In the genomic region with DNA sequence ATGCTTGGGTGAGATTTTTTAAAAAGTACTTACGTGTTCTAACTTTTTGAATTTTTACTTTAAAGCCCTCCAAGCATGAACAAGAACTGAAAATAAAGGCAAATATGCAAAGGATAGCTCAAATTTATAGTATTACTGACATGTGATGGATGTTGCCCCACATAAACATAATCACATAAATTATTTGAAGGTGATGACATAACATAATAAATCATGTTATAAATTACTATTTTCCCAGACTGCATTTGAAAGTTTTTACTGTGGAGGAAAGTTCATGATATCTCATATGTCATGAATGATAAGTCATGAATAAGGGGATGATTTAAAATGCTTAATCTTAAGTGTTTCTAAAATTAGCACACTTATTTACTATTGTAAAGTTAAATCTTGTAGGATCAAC, we compare ENCODE assay signal across 21 cellular contexts.
"Had no signal": no experiment of that assay in that cellular context is flagged by ENCODE, and none has a peak within 500 bp of the region (broad histone marks: within the 10 kb centered on the region; RNA-seq: fewer than 3 reads in every experiment).

No MANE protein-coding gene starts in this region.

- H3K36me3 ChIP-seq: left ventricle myocardium inferior, pancreas, prostate gland, spleen, tibial nerve, uterus had no signal

- H3K4me1 ChIP-seq: left ventricle myocardium inferior, pancreas, prostate gland, spleen, tibial nerve, uterus had no signal

- H3K27me3 ChIP-seq: pancreas, spleen, tibial nerve, uterus had no signal

- DNase-seq: hippocampal formation; kidney; left colon; left ventricle myocardium inferior; naive thymus-derived CD8-positive, alpha-beta T cell; nucleus accumbens; pancreas; posterior cingulate gyrus; retina; right cardiac atrium; spleen; stimulated activated CD4-positive, alpha-beta T cell treated with anti-CD3 and anti-CD28 coated beads, Interleukin-4, amount 100 ng/mL, for 4 hours; stimulated activated CD8-positive, alpha-beta memory T cell treated with anti-CD3 and anti-CD28 coated beads, Interleukin-4, amount 100 ng/mL, for 48 hours; stimulated activated naive CD4-positive, alpha-beta T cell treated with Interleukin-2 at 50 U/mL for 16 hours; stimulated activated naive CD8-positive, alpha-beta T cell treated with anti-CD3 and anti-CD28 coated beads, Interleukin-15, amount 100 ng/mL, for 72 hours; substantia nigra; uterus had no signal

- H3K27ac ChIP-seq: left ventricle myocardium inferior, pancreas, prostate gland, skin epidermis, spleen, tibial nerve, uterus had no signal

- FAIRE-seq: kidney had no signal

- H3K4me3 ChIP-seq: left ventricle myocardium inferior, lung, pancreas, prostate gland, skin epidermis, spleen, tibial nerve, uterus had no signal

- H3K9me3 ChIP-seq: left ventricle myocardium inferior, pancreas, prostate gland, spleen, tibial nerve, uterus had no signal
